8 cellular contexts compared by ENCODE assay signal in the genomic region with DNA sequence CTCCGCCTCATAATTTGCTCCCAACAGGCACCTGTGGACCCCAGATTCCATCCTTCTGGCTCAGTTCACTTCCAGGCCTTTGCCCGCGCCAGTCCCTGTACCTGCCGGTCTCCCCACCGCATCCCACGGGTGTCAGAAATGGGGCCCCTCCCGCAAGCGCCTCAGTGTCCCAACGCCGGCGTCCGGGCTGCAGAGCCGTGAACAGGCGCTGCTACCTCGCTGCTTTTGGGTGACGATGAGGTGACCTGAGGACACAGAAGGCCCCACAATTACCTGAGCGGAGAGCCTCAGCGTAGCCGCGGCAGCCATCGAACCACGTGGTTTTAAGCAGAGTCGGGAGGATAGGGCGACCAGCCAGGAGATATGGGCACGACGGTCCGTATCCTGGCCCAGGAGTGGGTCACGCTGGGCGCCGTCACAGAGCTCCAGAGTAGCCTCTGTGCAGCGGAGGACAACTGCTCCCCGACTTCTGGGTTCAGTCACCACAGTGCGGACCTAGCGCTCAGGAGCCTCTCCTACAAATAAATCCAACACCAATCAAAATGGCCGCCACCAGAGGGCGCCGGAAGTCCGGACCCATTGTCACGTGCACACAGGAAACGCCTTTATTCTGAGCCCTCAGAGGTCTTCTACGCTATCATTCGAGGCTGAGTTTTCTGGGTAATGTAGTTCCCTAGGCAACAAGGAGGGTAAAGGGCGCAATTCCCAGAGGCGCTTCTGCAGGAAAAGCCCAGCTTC. TPM values are rescaled to one million over a fixed set of nuclear protein-coding genes. Genes with fewer than 3 reads are reported as not detected.
DNase-seq lines count a peak whose midpoint lies in the region; FAIRE-seq and TF ChIP-seq lines count a peak whose summit lies in the region.

Gene ZNF814, minus strand, starts transcription at position 544 of the 738 bp plus-strand sequence. Its CDS starts 235 bp downstream, at position 309.

- peak; percentile 23 for TF ChIP-seq CTCF in kidney (IDR thresholded peaks at IDR 0.05; ENCODE audit: borderline replicate concordance, extremely low read depth, insufficient read depth)

- peaks cover 35% of the 10 kb centered on the region for H3K9me3 ChIP-seq in KOPT-K1 (ENCODE audit: insufficient read depth, low read length, poor library complexity, severe bottlenecking)
- H3K9me3 ChIP-seq in kidney (ENCODE audit: control insufficient read depth in 1 of 2, low read length in 2 of 2), result no peaks in the 10 kb centered on the region

- peak within 1 kb of the TSS; percentile 73 for H3K27ac ChIP-seq in KOPT-K1 (ENCODE audit: low read depth, low read length, poor library complexity, severe bottlenecking)
- H3K27ac ChIP-seq in kidney (ENCODE audit: low read depth in 2 of 2, low read length in 2 of 2), result peak within 1 kb of the TSS; percentile 45 to 76

- peak within 1 kb of the TSS; percentile 87 to 89 for H3K9ac ChIP-seq in kidney (ENCODE audit: low read length in 2 of 2)

- intact Hi-C loops in kidney (cut with DNase I), result no loop called here

- DNase-seq in NCI-H345 (lab: John Stamatoyannopoulos, UW) (peak; percentile 0), NCI-H345 treated with DMSO at 0.1 percent for 48 hours (lab: John Stamatoyannopoulos, UW; ENCODE audit: unreplicated experiment) (no peak), cerebellar nuclear complex (lab: John Stamatoyannopoulos, UW) (peak; percentile 21 to 83), kidney (peak; percentile 92), NCI-H446 (lab: John Stamatoyannopoulos, UW) (no peak)
- DNase-seq in activated CD4-positive, alpha-beta T cell treated with anti-CD3 and anti-CD28 coated beads for 24 hours (ENCODE audit: low read depth in 2 of 2), result peak; percentile 58 to 70
- peak; percentile 64 to 79 (median 76) for DNase-seq in stimulated activated CD4-positive, alpha-beta T cell treated with anti-CD3 and anti-CD28 coated beads, Interleukin-12 subunit alpha, Interleukin-12 subunit beta, amount 100 ng/mL, for 48 hours (ENCODE audit: low read depth in 2 of 3, low spot score in 1 of 3)

- H3K4me3 ChIP-seq in kidney (ENCODE audit: low read length in 2 of 2), result peak within 1 kb of the TSS; percentile 96 to 98

- H3K36me3 ChIP-seq in KOPT-K1 (ENCODE audit: insufficient read depth, low read length) (peaks cover 40% of the 10 kb centered on the region), kidney (ENCODE audit: control insufficient read depth in 1 of 2, insufficient read depth in 2 of 2, low read length in 2 of 2) (no peaks in the 10 kb centered on the region)

- peaks cover 3 to 5% of the 10 kb centered on the region in 2 donors for H3K4me1 ChIP-seq in kidney (ENCODE audit: control insufficient read depth in 1 of 2, insufficient read depth in 1 of 2, low read depth in 1 of 2, low read length in 2 of 2)

- peak; percentile 33 for FAIRE-seq in kidney (lab: Jason Lieb, UNC)

RNA-seq across cellular contexts. Expression of gene ZNF814, which starts in this region (rescaled TPM):
- 27.7 TPM for total RNA-seq in kidney
- polyA plus RNA-seq in kidney (ENCODE audit: insufficient read depth, low read depth, low replicate concordance), result 26.7 TPM

Comparison
In these comparisons a context has a peak if more than half of its experiments do, and no peak if none do; other contexts are left out.
1. DNase-seq: peak in NCI-H345 (single experiment), activated CD4-positive, alpha-beta T cell treated with anti-CD3 and anti-CD28 coated beads for 24 hours (2 of 2), cerebellar nuclear complex (2 of 2), kidney (single experiment) and stimulated activated CD4-positive, alpha-beta T cell treated with anti-CD3 and anti-CD28 coated beads, Interleukin-12 subunit alpha, Interleukin-12 subunit beta, amount 100 ng/mL, for 48 hours (3 of 3); none in NCI-H345 treated with DMSO at 0.1 percent for 48 hours (single experiment) and NCI-H446 (0 of 2).